8 cellular contexts compared by ENCODE assay signal in the genomic region with DNA sequence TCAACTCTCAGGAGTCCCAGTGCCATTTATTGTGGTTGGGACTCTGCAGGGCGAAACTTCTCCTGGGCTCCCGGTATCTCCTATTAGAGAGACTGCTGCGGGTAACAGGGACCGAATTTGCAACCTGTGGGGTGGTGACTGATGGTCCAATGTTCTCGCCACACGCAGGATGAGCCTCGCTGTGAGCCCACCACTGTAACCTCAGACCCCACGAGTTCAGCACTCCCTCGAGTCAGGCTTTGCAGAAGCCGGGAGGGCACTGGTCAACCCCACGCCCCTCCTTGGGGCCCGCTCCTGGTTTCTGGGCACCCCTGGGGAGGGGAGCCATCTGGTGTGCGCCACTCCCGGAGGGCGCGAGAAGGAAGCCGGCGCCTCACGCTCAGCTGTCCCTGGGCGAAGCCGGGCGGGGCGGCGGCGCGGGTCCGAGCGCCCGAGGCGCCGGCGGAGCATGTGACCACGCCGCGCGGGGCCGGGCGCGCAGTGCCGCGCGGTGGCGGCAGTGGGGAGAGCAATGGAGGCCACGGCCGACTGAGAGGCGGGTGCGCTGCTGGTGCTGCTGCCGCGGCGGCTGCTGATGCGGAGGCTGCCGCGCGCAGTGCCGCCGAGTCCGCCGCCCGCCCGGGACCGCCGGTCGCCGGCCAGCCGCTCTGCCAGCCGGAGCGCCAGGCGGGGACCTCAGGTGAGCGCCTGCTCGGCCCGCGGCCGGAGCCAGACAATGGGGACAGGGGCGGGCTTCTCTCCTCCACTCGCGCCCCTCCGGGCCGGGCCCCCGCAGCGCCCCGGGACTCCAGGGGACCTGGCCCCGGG.
A peak's percentile ranks its signal among the peaks of the same experiment; 100 is the strongest.
DNase-seq lines count a peak whose midpoint lies in the region; TF ChIP-seq lines count a peak whose summit lies in the region.

No MANE protein-coding gene starts in this region.

- H3K4me3 ChIP-seq in SK-N-MC (peak overlapping the region; percentile 90), brain microvascular endothelial cell (ENCODE audit: low read depth, low read length) (peak overlapping the region; percentile 75), skeletal muscle satellite cell (ENCODE audit: low read length) (peak overlapping the region; percentile 86)

- peak overlapping the region; percentile 100 for H3K4me2 ChIP-seq in skeletal muscle satellite cell (ENCODE audit: low read length)

- H3K9me3 ChIP-seq in SK-N-MC (ENCODE audit: low read depth, low read length), result no peaks in the 10 kb centered on the region
- no peaks in the 10 kb centered on the region for H3K9me3 ChIP-seq in skeletal muscle satellite cell (replicated peaks; ENCODE audit: low read length)

- H3K27ac ChIP-seq in SK-N-MC, result no peak overlapping the region
- no peak overlapping the region for H3K27ac ChIP-seq in brain microvascular endothelial cell

- in situ Hi-C loops in brain microvascular endothelial cell (cut with HindIII; ENCODE audit: low pct_ligation_motif_present, low sequenced_read_pairs), result no loop called here

- H3K36me3 ChIP-seq in SK-N-MC (ENCODE audit: insufficient read depth, low read length) (no peaks in the 10 kb centered on the region), brain microvascular endothelial cell (replicated peaks) (no peaks in the 10 kb centered on the region), skeletal muscle satellite cell (ENCODE audit: insufficient read depth, low read length) (no peaks in the 10 kb centered on the region)

- peak; percentile 40 for TF ChIP-seq CTCF in brain microvascular endothelial cell (IDR thresholded peaks at IDR 0.05; ENCODE audit: low read depth, low read length, missing control alignments)

- no peaks in the 10 kb centered on the region for H3K27me3 ChIP-seq in brain microvascular endothelial cell (replicated peaks)
- peaks cover 8% of the 10 kb centered on the region for H3K27me3 ChIP-seq in skeletal muscle satellite cell (ENCODE audit: control insufficient read depth, insufficient read depth, low read length)

- H3K4me1 ChIP-seq in skeletal muscle satellite cell (ENCODE audit: control insufficient read depth, insufficient read depth, low read length), result peaks cover 9% of the 10 kb centered on the region

- CTCF ChIA-PET in HEK293T (lab: Yijun Ruan, JAX), result no interaction called here

- peak overlapping the region; percentile 83 for H3K9ac ChIP-seq in SK-N-MC (ENCODE audit: insufficient read length)
- H3K9ac ChIP-seq in skeletal muscle satellite cell (ENCODE audit: low read depth, low read length), result peak overlapping the region; percentile 36

- POLR2A ChIA-PET in HEK293T (lab: Yijun Ruan, JAX), result interaction anchor here (1.1 kb wide), 1 partner anchor 19 kb away, joined by 3 read pairs; no protein-coding TSS in a partner anchor

- peak; percentile 58 for DNase-seq in NCI-H2196 (lab: John Stamatoyannopoulos, UW; ENCODE audit: unreplicated experiment)
- no peak for DNase-seq in NCI-H2196 treated with DMSO at 0.1 percent for 48 hours (lab: John Stamatoyannopoulos, UW; ENCODE audit: unreplicated experiment)
- DNase-seq in HEK293T (ENCODE audit: extremely low spot score), result peak; percentile 80
- DNase-seq in M059J (ENCODE audit: low read depth), result peak; percentile 29
- no peak for DNase-seq in SK-N-MC (ENCODE audit: low read depth, low spot score)
- peak; percentile 30 for DNase-seq in brain microvascular endothelial cell
- DNase-seq in iPS-NIHi11 (ENCODE audit: low spot score), result peak; percentile 90

TF ChIP-seq in HEK293T, 16 proteins besides CTCF, POLR2A, EP300 and RAD21:
- TF ChIP-seq SUZ12 (IDR thresholded peaks at IDR 0.05) (no peak), ARNT (IDR thresholded peaks at IDR 0.05) (0 out of 2 replicates have a peak, but pooled peaks have one; percentile 43), FOXM1 (IDR thresholded peaks at IDR 0.05; ENCODE audit: borderline replicate concordance) (peak; percentile 8; the same call in 1 of the 2 replicates), ELF4 (IDR thresholded peaks at IDR 0.05) (no peak), HDGF (IDR thresholded peaks at IDR 0.05; ENCODE audit: borderline replicate concordance) (no peak), L3MBTL2 (conservative IDR thresholded peaks at IDR 0.05) (peak; percentile 30; the same call in 1 of the 2 replicates)

Comparison
In these comparisons a context has a peak if more than half of its experiments do, and no peak if none do; other contexts are left out.
1. DNase-seq: peak in NCI-H2196 (single experiment), HEK293T (single experiment), M059J (single experiment), brain microvascular endothelial cell (single experiment) and iPS-NIHi11 (single experiment); none in NCI-H2196 treated with DMSO at 0.1 percent for 48 hours (single experiment) and SK-N-MC (single experiment).
2. Peak in every context shown above with its lines, with median percentiles within 50 percentile points of each other: H3K4me3 ChIP-seq.